ENCODE assay signal across 9 cellular contexts in the genomic region with DNA sequence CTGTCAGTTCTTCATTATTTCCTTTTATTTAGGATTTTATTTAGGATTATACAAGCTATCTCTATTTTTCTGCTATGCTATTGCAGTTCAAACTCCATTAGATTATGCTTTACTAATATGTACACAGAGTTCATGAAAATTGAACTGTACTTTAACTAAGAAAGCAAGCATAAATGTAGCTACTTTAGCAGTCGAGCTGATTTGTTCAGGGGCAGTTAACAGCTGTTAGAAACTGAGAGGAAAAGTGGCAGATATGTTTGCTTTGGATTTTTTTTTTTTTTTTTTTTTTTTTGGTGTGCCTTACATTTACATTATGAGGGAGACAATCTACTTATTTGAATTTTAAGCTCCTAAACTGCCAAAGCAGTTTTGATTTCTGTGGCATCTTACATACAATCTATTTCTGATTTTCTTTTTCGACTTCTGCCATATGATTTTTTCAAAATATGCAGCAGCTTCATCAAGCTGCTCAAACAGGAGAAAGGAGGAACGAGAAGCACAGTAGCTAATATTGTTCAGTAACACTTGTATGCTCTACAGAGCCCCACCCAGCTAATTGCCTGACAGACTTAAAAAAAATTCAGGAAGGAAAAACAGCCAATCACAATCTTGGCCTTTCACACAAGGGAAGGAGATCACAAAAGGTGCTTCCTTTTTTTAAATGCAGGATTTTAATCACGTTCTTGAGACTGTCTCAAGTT.
DNase-seq lines count a peak whose midpoint lies in the region; ATAC-seq and TF ChIP-seq lines count a peak whose summit lies in the region.
"Had no signal": no experiment of that assay in that cellular context is flagged by ENCODE, and none has a peak within 500 bp of the region (broad histone marks: within the 10 kb centered on the region; RNA-seq: fewer than 3 reads in every experiment).

No MANE protein-coding gene starts in this region.

- no peak for TF ChIP-seq CTCF in epithelial cell of esophagus (IDR thresholded peaks at IDR 0.05; ENCODE audit: insufficient read depth, low read depth, low read length, missing control alignments)

- H3K4me3 Mint-ChIP-seq in activated CD4-positive, alpha-beta T cell treated with anti-CD3 and anti-CD28 coated beads, Interleukin-2, amount 10 ng/mL, durations not matched to agents 7 days and 5 days = no peak overlapping the region
- H3K4me3 Mint-ChIP-seq: activated CD4-positive, alpha-beta T cell treated with anti-CD3 and anti-CD28 coated beads for 36 hours had no signal

- POLR2A ChIA-PET in activated CD4-positive, alpha-beta T cell treated with anti-CD3 and anti-CD28 coated beads, Interleukin-2, amount 10 ng/mL, durations not matched to agents 7 days and 5 days (lab: Charles Lee) = no interaction called here

- peaks cover 10% of the 10 kb centered on the region for H3K4me1 Mint-ChIP-seq in activated CD4-positive, alpha-beta T cell treated with anti-CD3 and anti-CD28 coated beads, Interleukin-2, amount 10 ng/mL, durations not matched to agents 7 days and 5 days

- no peak for ATAC-seq in HG03378 (IDR thresholded peaks at IDR 0.05; ENCODE audit: unreplicated experiment)
- ATAC-seq: activated CD4-positive, alpha-beta T cell treated with anti-CD3 and anti-CD28 coated beads for 36 hours had no signal

- H3K27ac Mint-ChIP-seq in activated CD4-positive, alpha-beta T cell treated with anti-CD3 and anti-CD28 coated beads, Interleukin-2, amount 10 ng/mL, durations not matched to agents 7 days and 5 days = no peak overlapping the region
- H3K27ac Mint-ChIP-seq: activated CD4-positive, alpha-beta T cell treated with anti-CD3 and anti-CD28 coated beads for 36 hours had no signal

- H3K9me3 Mint-ChIP-seq in activated CD4-positive, alpha-beta T cell treated with anti-CD3 and anti-CD28 coated beads, Interleukin-2, amount 10 ng/mL, durations not matched to agents 7 days and 5 days = no peaks in the 10 kb centered on the region

- DNase-seq in DMS79 (lab: John Stamatoyannopoulos, UW) (peak; percentile 3), HT-29 (ENCODE audit: low spot score) (peak; percentile 18), NCI-H510A treated with DMSO at 0.1 percent for 48 hours (lab: John Stamatoyannopoulos, UW) (peak; percentile 63), epithelial cell of esophagus (ENCODE audit: low read depth) (peak; percentile 48), substantia nigra (lab: John Stamatoyannopoulos, UW) (no peak)
- DNase-seq in effector CD4-positive, alpha-beta T cell = no peak
- no peak for DNase-seq in activated CD4-positive, alpha-beta T cell treated with anti-CD3 and anti-CD28 coated beads, Interleukin-2, amount 10 ng/mL, durations not matched to agents 7 days and 5 days
- DNase-seq: activated CD4-positive, alpha-beta T cell treated with anti-CD3 and anti-CD28 coated beads for 36 hours had no signal

- H3K36me3 Mint-ChIP-seq in activated CD4-positive, alpha-beta T cell treated with anti-CD3 and anti-CD28 coated beads, Interleukin-2, amount 10 ng/mL, durations not matched to agents 7 days and 5 days (ENCODE audit: low read depth) = no peaks in the 10 kb centered on the region

- H3K27me3 Mint-ChIP-seq in activated CD4-positive, alpha-beta T cell treated with anti-CD3 and anti-CD28 coated beads, Interleukin-2, amount 10 ng/mL, durations not matched to agents 7 days and 5 days = no peaks in the 10 kb centered on the region
- H3K27me3 Mint-ChIP-seq: activated CD4-positive, alpha-beta T cell treated with anti-CD3 and anti-CD28 coated beads for 36 hours had no signal

- CTCF ChIA-PET in activated CD4-positive, alpha-beta T cell treated with anti-CD3 and anti-CD28 coated beads, Interleukin-2, amount 10 ng/mL, durations not matched to agents 7 days and 5 days (lab: Charles Lee) = no interaction called here

- H3K27ac ChIP-seq in substantia nigra (ENCODE audit: low read depth, low read length, poor library complexity, severe bottlenecking) = no peak overlapping the region

- H3K4me3 ChIP-seq in epithelial cell of esophagus (ENCODE audit: low read length) = no peak overlapping the region

Comparison
In these comparisons a context has a peak if more than half of its experiments do, and no peak if none do; other contexts are left out.
1. DNase-seq: peak in DMS79 (single experiment), HT-29 (single experiment), NCI-H510A treated with DMSO at 0.1 percent for 48 hours (single experiment) and epithelial cell of esophagus (single experiment); none in substantia nigra (0 of 49), effector CD4-positive, alpha-beta T cell (single experiment) and activated CD4-positive, alpha-beta T cell treated with anti-CD3 and anti-CD28 coated beads, Interleukin-2, amount 10 ng/mL, durations not matched to agents 7 days and 5 days (single experiment).